Comparison of ENCODE assay signal across 1 cellular context in the genomic region with DNA sequence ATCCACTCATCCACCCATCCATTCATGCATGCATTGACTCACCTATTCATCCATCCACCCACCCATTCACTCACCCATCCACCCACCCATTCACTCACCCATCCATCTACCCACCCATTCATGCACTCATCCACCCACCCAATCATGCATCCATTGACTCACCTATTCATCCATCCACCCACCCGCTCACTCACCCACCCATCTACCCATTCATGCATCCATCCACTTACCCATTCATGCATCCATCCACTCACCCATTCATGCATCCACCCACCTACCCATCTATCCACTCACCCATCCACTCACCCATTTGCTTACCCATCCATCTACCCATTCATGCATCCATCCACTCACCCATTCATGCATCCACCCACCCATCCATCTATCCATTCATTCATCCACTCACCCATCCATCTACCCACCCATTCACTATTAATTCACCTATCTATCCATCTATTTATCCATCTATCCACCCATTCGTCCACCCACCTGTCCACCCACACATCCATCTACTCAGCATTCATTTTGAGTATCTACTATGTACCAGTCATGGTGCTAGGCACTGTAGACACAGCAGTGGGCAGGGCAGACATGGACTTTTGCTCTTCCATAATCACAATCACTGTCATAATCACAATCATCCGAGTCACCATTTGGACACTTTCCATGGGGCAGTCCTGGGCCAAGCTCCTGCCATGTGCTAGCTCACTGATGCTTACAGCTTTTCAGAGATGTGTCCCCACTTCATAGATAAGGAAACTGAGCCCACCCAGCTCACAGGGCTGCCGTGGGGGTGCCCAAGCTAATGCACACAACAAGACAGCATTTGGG.
TF ChIP-seq lines count a peak whose summit lies in the region.

No MANE protein-coding gene starts in this region.

TF ChIP-seq in HEK293, 187 proteins besides CTCF, POLR2A, EP300 and RAD21 (continued from another document):
- TF ChIP-seq, protein P1, sequence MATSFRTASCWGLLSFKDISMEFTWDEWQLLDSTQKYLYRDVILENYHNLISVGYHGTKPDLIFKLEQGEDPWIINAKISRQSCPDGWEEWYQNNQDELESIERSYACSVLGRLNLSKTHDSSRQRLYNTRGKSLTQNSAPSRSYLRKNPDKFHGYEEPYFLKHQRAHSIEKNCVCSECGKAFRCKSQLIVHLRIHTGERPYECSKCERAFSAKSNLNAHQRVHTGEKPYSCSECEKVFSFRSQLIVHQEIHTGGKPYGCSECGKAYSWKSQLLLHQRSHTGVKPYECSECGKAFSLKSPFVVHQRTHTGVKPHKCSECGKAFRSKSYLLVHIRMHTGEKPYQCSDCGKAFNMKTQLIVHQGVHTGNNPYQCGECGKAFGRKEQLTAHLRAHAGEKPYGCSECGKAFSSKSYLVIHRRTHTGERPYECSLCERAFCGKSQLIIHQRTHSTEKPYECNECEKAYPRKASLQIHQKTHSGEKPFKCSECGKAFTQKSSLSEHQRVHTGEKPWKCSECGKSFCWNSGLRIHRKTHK (tag by site-specific recombination; IDR thresholded peaks at IDR 0.05): no peak
- TF ChIP-seq, protein P2, sequence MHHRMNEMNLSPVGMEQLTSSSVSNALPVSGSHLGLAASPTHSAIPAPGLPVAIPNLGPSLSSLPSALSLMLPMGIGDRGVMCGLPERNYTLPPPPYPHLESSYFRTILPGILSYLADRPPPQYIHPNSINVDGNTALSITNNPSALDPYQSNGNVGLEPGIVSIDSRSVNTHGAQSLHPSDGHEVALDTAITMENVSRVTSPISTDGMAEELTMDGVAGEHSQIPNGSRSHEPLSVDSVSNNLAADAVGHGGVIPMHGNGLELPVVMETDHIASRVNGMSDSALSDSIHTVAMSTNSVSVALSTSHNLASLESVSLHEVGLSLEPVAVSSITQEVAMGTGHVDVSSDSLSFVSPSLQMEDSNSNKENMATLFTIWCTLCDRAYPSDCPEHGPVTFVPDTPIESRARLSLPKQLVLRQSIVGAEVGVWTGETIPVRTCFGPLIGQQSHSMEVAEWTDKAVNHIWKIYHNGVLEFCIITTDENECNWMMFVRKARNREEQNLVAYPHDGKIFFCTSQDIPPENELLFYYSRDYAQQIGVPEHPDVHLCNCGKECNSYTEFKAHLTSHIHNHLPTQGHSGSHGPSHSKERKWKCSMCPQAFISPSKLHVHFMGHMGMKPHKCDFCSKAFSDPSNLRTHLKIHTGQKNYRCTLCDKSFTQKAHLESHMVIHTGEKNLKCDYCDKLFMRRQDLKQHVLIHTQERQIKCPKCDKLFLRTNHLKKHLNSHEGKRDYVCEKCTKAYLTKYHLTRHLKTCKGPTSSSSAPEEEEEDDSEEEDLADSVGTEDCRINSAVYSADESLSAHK (tag by site-specific recombination; IDR thresholded peaks at IDR 0.05): no peak
- TF ChIP-seq ZNF350 (tag by site-specific recombination; IDR thresholded peaks at IDR 0.05) (no peak), ZNF549 (tag by site-specific recombination; IDR thresholded peaks at IDR 0.05) (no peak), ZFP3 (tag by site-specific recombination; IDR thresholded peaks at IDR 0.05; ENCODE audit: low read depth) (no peak), ZBTB48 (tag by site-specific recombination; IDR thresholded peaks at IDR 0.05) (no peak), ZBTB17 (tag by site-specific recombination; IDR thresholded peaks at IDR 0.05) (peak; percentile 44; the same call in 1 of the 2 replicates), ZNF174 (tag by site-specific recombination; IDR thresholded peaks at IDR 0.05) (no peak), YY1 (tag by site-specific recombination; IDR thresholded peaks at IDR 0.05) (no peak), ZFHX2 (tag by site-specific recombination; conservative IDR thresholded peaks at IDR 0.05) (peak; percentile 99), ZNF792 (tag by site-specific recombination; IDR thresholded peaks at IDR 0.05) (no peak), ZNF223 (tag by site-specific recombination; IDR thresholded peaks at IDR 0.05) (no peak), ZNF560 (tag by site-specific recombination; IDR thresholded peaks at IDR 0.05; ENCODE audit: borderline replicate concordance) (no peak), ZNF366 (tag by site-specific recombination; conservative IDR thresholded peaks at IDR 0.05) (peak; percentile 59), ZIC2 (tag by site-specific recombination; IDR thresholded peaks at IDR 0.05) (no peak), SCRT2 (tag by site-specific recombination; IDR thresholded peaks at IDR 0.05) (no peak), SP2 (tag by site-specific recombination; IDR thresholded peaks at IDR 0.05) (no peak), KLF1 (tag by site-specific recombination; IDR thresholded peaks at IDR 0.05) (peak; percentile 12; the same call in 1 of the 2 replicates)
- TF ChIP-seq, protein P3, sequence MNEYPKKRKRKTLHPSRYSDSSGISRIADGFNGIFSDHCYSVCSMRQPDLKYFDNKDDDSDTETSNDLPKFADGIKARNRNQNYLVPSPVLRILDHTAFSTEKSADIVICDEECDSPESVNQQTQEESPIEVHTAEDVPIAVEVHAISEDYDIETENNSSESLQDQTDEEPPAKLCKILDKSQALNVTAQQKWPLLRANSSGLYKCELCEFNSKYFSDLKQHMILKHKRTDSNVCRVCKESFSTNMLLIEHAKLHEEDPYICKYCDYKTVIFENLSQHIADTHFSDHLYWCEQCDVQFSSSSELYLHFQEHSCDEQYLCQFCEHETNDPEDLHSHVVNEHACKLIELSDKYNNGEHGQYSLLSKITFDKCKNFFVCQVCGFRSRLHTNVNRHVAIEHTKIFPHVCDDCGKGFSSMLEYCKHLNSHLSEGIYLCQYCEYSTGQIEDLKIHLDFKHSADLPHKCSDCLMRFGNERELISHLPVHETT (tag by site-specific recombination; IDR thresholded peaks at IDR 0.05): no peak
- TF ChIP-seq, protein P4, sequence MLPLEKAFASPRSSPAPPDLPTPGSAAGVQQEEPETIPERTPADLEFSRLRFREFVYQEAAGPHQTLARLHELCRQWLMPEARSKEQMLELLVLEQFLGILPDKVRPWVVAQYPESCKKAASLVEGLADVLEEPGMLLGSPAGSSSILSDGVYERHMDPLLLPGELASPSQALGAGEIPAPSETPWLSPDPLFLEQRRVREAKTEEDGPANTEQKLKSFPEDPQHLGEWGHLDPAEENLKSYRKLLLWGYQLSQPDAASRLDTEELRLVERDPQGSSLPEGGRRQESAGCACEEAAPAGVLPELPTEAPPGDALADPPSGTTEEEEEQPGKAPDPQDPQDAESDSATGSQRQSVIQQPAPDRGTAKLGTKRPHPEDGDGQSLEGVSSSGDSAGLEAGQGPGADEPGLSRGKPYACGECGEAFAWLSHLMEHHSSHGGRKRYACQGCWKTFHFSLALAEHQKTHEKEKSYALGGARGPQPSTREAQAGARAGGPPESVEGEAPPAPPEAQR (tag by site-specific recombination; IDR thresholded peaks at IDR 0.05): no peak
- TF ChIP-seq, protein P5, sequence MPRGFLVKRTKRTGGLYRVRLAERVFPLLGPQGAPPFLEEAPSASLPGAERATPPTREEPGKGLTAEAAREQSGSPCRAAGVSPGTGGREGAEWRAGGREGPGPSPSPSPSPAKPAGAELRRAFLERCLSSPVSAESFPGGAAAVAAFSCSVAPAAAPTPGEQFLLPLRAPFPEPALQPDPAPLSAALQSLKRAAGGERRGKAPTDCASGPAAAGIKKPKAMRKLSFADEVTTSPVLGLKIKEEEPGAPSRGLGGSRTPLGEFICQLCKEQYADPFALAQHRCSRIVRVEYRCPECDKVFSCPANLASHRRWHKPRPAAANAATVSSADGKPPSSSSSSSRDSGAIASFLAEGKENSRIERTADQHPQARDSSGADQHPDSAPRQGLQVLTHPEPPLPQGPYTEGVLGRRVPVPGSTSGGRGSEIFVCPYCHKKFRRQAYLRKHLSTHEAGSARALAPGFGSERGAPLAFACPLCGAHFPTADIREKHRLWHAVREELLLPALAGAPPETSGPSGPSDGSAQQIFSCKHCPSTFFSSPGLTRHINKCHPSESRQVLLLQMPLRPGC (tag by site-specific recombination; IDR thresholded peaks at IDR 0.05): no peak
